ENCODE assay signal across 24 cellular contexts in the genomic region with DNA sequence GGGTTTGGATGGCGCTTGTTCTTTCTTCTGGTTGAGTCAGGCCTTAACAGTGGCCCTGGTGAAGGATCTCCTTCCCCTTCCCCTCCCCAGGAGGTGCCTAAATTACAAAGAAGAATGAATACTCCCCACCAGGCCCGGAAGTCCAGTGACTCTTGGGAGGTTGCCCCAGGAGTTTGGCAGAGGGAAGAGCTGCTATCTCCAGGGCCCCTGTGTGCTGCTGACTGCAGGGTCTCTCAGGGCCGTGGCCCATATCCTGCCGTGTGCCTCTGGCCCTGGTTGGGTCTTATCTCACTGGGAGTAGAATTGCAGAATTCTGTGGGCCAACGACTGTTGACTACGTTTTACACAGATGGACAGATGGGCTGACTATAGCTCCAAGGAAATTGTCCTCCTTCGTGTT.
"Had no signal": no experiment of that assay in that cellular context is flagged by ENCODE, and none has a peak within 500 bp of the region (broad histone marks: within the 10 kb centered on the region; RNA-seq: fewer than 3 reads in every experiment).

No MANE protein-coding gene starts in this region.

- H3K27ac ChIP-seq: colonic mucosa, esophagus squamous epithelium, parathyroid adenoma, upper lobe of left lung had no signal

- H3K4me1 Mint-ChIP-seq: activated B cell treated with CpG ODN at 0.5 μM for 24 hours; activated CD4-positive, alpha-beta T cell treated with anti-CD3 and anti-CD28 coated beads for 36 hours; activated naive CD8-positive, alpha-beta T cell treated with anti-CD3 and anti-CD28 coated beads for 36 hours; naive B cell had no signal

- H3K9me3 Mint-ChIP-seq: activated B cell treated with CpG ODN at 0.5 μM for 24 hours; activated naive CD8-positive, alpha-beta T cell treated with anti-CD3 and anti-CD28 coated beads for 36 hours; activated T-cell treated with anti-CD3 and anti-CD28 coated beads, Interleukin-2, amount 50 U/mL, for 24 hours; naive B cell had no signal

- H2AFZ ChIP-seq: parathyroid adenoma had no signal

- H3K4me3 ChIP-seq: breast epithelium, colonic mucosa, dorsolateral prefrontal cortex, esophagus squamous epithelium, gastroesophageal sphincter, lung, thoracic aorta, upper lobe of left lung had no signal

- H3K27me3 Mint-ChIP-seq: activated B cell treated with CpG ODN at 0.5 μM for 24 hours; activated CD4-positive, alpha-beta T cell treated with anti-CD3 and anti-CD28 coated beads for 36 hours; activated naive CD8-positive, alpha-beta T cell treated with anti-CD3 and anti-CD28 coated beads for 36 hours; activated T-cell treated with anti-CD3 and anti-CD28 coated beads, Interleukin-2, amount 50 U/mL, for 24 hours; naive B cell had no signal

- H3K4me3 Mint-ChIP-seq: activated B cell treated with CpG ODN at 0.5 μM for 24 hours; activated CD4-positive, alpha-beta T cell treated with anti-CD3 and anti-CD28 coated beads for 36 hours; activated naive CD8-positive, alpha-beta T cell treated with anti-CD3 and anti-CD28 coated beads for 36 hours; activated T-cell treated with anti-CD3 and anti-CD28 coated beads, Interleukin-2, amount 50 U/mL, for 24 hours; naive B cell had no signal

- H3K27me3 ChIP-seq: breast epithelium, colonic mucosa, dorsolateral prefrontal cortex, esophagus squamous epithelium, gastroesophageal sphincter, upper lobe of left lung had no signal

- ATAC-seq: activated CD4-positive, alpha-beta T cell treated with anti-CD3 and anti-CD28 coated beads for 36 hours; gastroesophageal sphincter had no signal

- DNase-seq: activated B cell treated with CpG ODN at 0.5 μM for 24 hours; activated CD4-positive, alpha-beta T cell treated with anti-CD3 and anti-CD28 coated beads for 36 hours; activated CD4-positive, alpha-beta T cell treated with anti-CD3 and anti-CD28 coated beads, Interleukin-2, amount 50 U/mL, for 4 hours; activated CD8-positive, alpha-beta memory T cell treated with anti-CD3 and anti-CD28 coated beads for 24 hours; activated CD8-positive, alpha-beta memory T cell treated with anti-CD3 and anti-CD28 coated beads, Interleukin-2, amount 50 U/mL, for 4 hours; activated naive CD4-positive, alpha-beta T cell treated with Interleukin-2 at 50 U/mL for 16 hours; activated naive CD8-positive, alpha-beta T cell treated with anti-CD3 and anti-CD28 coated beads for 36 hours; activated T-cell treated with anti-CD3 and anti-CD28 coated beads, Interleukin-2, amount 50 U/mL, for 24 hours; colonic mucosa; dorsolateral prefrontal cortex; esophagus squamous epithelium; head of caudate nucleus; islet precursor cell; naive B cell; nucleus accumbens; stimulated activated CD4-positive, alpha-beta T cell treated with anti-CD3 and anti-CD28 coated beads, Interleukin-2, amount 100 ng/mL, for 48 hours; stimulated activated CD8-positive, alpha-beta memory T cell treated with anti-CD3 and anti-CD28 coated beads, Interleukin-4, amount 100 ng/mL, for 48 hours; stimulated activated naive CD4-positive, alpha-beta T cell; upper lobe of left lung had no signal

- H3K9ac ChIP-seq: parathyroid adenoma had no signal

- H3K9me3 ChIP-seq: breast epithelium, colonic mucosa, esophagus squamous epithelium, gastroesophageal sphincter, thoracic aorta, upper lobe of left lung had no signal

- H3K27ac Mint-ChIP-seq: activated B cell treated with CpG ODN at 0.5 μM for 24 hours; activated CD4-positive, alpha-beta T cell treated with anti-CD3 and anti-CD28 coated beads for 36 hours; activated naive CD8-positive, alpha-beta T cell treated with anti-CD3 and anti-CD28 coated beads for 36 hours; activated T-cell treated with anti-CD3 and anti-CD28 coated beads, Interleukin-2, amount 50 U/mL, for 24 hours; naive B cell had no signal
